Comparison of ENCODE assay signal across 10 cellular contexts in the genomic region with DNA sequence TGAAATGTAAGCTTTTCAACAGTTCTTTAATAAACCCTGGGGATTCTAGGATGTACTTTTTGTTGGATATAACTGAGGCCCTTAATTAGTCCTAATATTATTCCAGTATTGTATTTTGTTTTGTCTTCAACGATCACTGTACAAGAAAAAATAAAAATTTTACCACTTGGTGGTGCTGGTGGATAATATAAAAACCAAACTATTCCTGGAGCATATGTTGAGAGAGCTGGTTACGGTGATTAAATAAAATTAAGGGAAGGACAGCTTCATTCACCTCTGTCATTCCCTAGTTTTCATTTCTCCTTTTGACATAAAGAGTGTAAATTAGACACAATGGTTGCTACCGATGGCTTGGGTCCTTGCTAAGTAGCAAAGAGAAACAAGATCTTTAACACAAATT.
A peak's percentile ranks its signal among the peaks of the same experiment; 100 is the strongest.
DNase-seq lines count a peak whose midpoint lies in the region; ATAC-seq, FAIRE-seq and TF ChIP-seq lines count a peak whose summit lies in the region.
"Had no signal": no experiment of that assay in that cellular context is flagged by ENCODE, and none has a peak within 500 bp of the region (broad histone marks: within the 10 kb centered on the region; RNA-seq: fewer than 3 reads in every experiment).

No MANE protein-coding gene starts in this region.

- no peaks in the 10 kb centered on the region for H3K36me3 ChIP-seq in heart right ventricle
- no peaks in the 10 kb centered on the region for H3K36me3 ChIP-seq in endodermal cell (ENCODE audit: control insufficient read depth, insufficient read depth, low read length)
- H3K36me3 ChIP-seq: BLaER1 treated with 17β-estradiol and CSF1 and Interleukin-3, amounts not matched to agents 10 nM and 100 nM had no signal

- H3K9me3 ChIP-seq in heart right ventricle (no peaks in the 10 kb centered on the region), endodermal cell (ENCODE audit: control insufficient read depth, low read length) (no peaks in the 10 kb centered on the region)
- H3K9me3 ChIP-seq: BLaER1 treated with 17β-estradiol and CSF1 and Interleukin-3, amounts not matched to agents 10 nM and 100 nM had no signal

- TF ChIP-seq CTCF in heart right ventricle (IDR thresholded peaks at IDR 0.05) (peak in 5 of 9 donors; percentile 8 to 37 (median 21)), endodermal cell (conservative IDR thresholded peaks at IDR 0.05) (peak; percentile 66)

- H3K9ac ChIP-seq in endodermal cell (ENCODE audit: extremely low read depth, low read length, poor library complexity, severe bottlenecking), result no peak overlapping the region
- H3K9ac ChIP-seq: BLaER1 treated with 17β-estradiol and CSF1 and Interleukin-3, amounts not matched to agents 10 nM and 100 nM had no signal

- DNase-seq in heart right ventricle (no peak), Right ventricle myocardium inferior (ENCODE audit: missing footprints) (no peak), NCI-H82 treated with DMSO at 0.1 percent for 48 hours (lab: John Stamatoyannopoulos, UW; ENCODE audit: unreplicated experiment) (peak; percentile 53), endodermal cell (no peak), urothelium cell line (ENCODE audit: low spot score) (peak; percentile 1)
- DNase-seq in stimulated activated naive CD4-positive, alpha-beta T cell (lab: John Stamatoyannopoulos, UW), result no peak
- no peak for DNase-seq in effector CD8-positive, alpha-beta T cell (lab: John Stamatoyannopoulos, UW)
- DNase-seq: Right ventricle myocardium superior had no signal

- H3K36me3 Mint-ChIP-seq in endodermal cell (ENCODE audit: low read depth), result no peaks in the 10 kb centered on the region

- no peak for FAIRE-seq in urothelium cell line (lab: Jason Lieb, UNC)

- no peak overlapping the region for H3K4me3 Mint-ChIP-seq in endodermal cell

- no peak overlapping the region for H3K27ac ChIP-seq in heart right ventricle
- no peak overlapping the region for H3K27ac ChIP-seq in endodermal cell (ENCODE audit: low read depth, low read length)
- H3K27ac ChIP-seq: BLaER1 treated with 17β-estradiol and CSF1 and Interleukin-3, amounts not matched to agents 10 nM and 100 nM had no signal

- H3K27me3 ChIP-seq in heart right ventricle (no peaks in the 10 kb centered on the region), endodermal cell (ENCODE audit: control insufficient read depth, insufficient read depth, low read length, poor library complexity, severe bottlenecking) (no peaks in the 10 kb centered on the region)
- H3K27me3 ChIP-seq: BLaER1 treated with 17β-estradiol and CSF1 and Interleukin-3, amounts not matched to agents 10 nM and 100 nM had no signal

- H3K4me1 ChIP-seq in heart right ventricle (no peaks in the 10 kb centered on the region), endodermal cell (ENCODE audit: control insufficient read depth, insufficient read depth, low read length) (no peaks in the 10 kb centered on the region)
- H3K4me1 ChIP-seq: BLaER1 treated with 17β-estradiol and CSF1 and Interleukin-3, amounts not matched to agents 10 nM and 100 nM had no signal

- ATAC-seq in heart right ventricle (no peak), Right ventricle myocardium inferior (no peak), GM19023 (IDR thresholded peaks at IDR 0.05; ENCODE audit: unreplicated experiment) (no peak)

- WGBS in heart right ventricle, 2 donors, result 23 to 29% methylated on average over 3 of the region's 3 CpGs
- WGBS in endodermal cell (ENCODE audit: insufficient coverage in 1 of 2, insufficient read length in 1 of 2), 2 experiments, result 86 to 88% methylated on average over 1 to 2 of the region's 3 CpGs

- H3K27ac Mint-ChIP-seq in endodermal cell, result no peak overlapping the region

- intact Hi-C loops in heart right ventricle (cut with DNase I) (no loop called here), Right ventricle myocardium inferior (cut with DNase I) (no loop called here)

- H3K9me3 Mint-ChIP-seq in endodermal cell, result no peaks in the 10 kb centered on the region

- no peaks in the 10 kb centered on the region for H3K4me1 Mint-ChIP-seq in endodermal cell

- H3K27me3 Mint-ChIP-seq in endodermal cell (ENCODE audit: insufficient read depth), result no peaks in the 10 kb centered on the region

- no peak overlapping the region for H3K4me3 ChIP-seq in heart right ventricle
- no peak overlapping the region for H3K4me3 ChIP-seq in endodermal cell (ENCODE audit: low read length)
- H3K4me3 ChIP-seq: BLaER1 treated with 17β-estradiol and CSF1 and Interleukin-3, amounts not matched to agents 10 nM and 100 nM had no signal

Comparison
In these comparisons a context has a peak if more than half of its experiments do, and no peak if none do; other contexts are left out.
1. DNase-seq: peak in NCI-H82 treated with DMSO at 0.1 percent for 48 hours (single experiment) and urothelium cell line (single experiment); none in heart right ventricle (0 of 2), Right ventricle myocardium inferior (single experiment), endodermal cell (single experiment), stimulated activated naive CD4-positive, alpha-beta T cell (0 of 6) and effector CD8-positive, alpha-beta T cell (single experiment).